1 cellular context compared by ENCODE assay signal in the genomic region with DNA sequence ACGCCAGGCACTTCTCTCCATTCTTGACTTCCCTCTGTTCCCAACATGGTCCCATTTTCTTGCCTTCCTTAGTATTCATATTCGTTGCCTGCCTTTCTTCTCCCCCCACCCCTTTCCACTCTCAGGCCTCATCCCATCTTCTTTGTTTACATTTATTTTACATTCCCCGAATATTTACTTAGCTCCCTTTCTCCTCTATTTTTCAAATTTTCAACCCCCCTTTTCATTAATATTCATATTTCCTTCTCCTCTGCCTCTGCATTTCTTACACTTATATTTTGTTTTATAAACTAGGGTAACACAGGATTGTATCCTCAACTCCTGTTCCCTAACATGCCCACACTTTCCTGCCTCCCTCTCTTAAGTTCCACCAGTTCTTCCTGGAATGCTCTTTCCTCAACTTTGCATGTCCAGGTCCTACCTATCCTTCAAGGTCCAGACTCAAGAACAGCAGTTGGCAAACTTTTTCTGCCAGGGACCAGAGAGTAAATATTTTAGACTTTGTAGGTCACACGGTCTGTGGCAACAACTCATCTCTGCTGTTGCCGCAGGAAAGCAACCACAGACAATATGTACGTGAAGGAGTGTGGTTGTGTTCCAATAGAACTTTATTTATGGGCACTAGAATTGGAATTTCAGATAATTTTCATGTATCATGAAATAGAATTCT.
TF ChIP-seq lines count a peak whose summit lies in the region.

No MANE protein-coding gene starts in this region.

TF ChIP-seq in HCT116, 20 proteins besides CTCF, POLR2A, EP300 and RAD21 (continued from another document):
- TF ChIP-seq ZBTB33 (IDR thresholded peaks at IDR 0.05; ENCODE audit: extremely low read depth, insufficient replicate concordance, low read length) (no peak), ZFX (IDR thresholded peaks at IDR 0.05) (no peak), ZNF274 (IDR thresholded peaks at IDR 0.05; ENCODE audit: low read depth, low read length) (no peak), EZH2 (IDR thresholded peaks at IDR 0.05) (no peak), POLR2AphosphoS5 (IDR thresholded peaks at IDR 0.05; ENCODE audit: low read depth, low read length) (no peak), TCF7L2 (IDR thresholded peaks at IDR 0.05; ENCODE audit: borderline replicate concordance, extremely low read depth, insufficient read depth, insufficient read length) (no peak), CBX3 (IDR thresholded peaks at IDR 0.05; ENCODE audit: low read depth) (no peak), EGR1 (IDR thresholded peaks at IDR 0.05; ENCODE audit: low read depth) (no peak), ATF3 (IDR thresholded peaks at IDR 0.05) (no peak), CEBPB (IDR thresholded peaks at IDR 0.05; ENCODE audit: low read depth) (no peak), JUND (IDR thresholded peaks at IDR 0.05) (no peak)
- TF ChIP-seq, protein P1, sequence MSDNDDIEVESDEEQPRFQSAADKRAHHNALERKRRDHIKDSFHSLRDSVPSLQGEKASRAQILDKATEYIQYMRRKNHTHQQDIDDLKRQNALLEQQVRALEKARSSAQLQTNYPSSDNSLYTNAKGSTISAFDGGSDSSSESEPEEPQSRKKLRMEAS (IDR thresholded peaks at IDR 0.05) = no peak
